Comparison of ENCODE assay signal across 8 cellular contexts in the genomic region with DNA sequence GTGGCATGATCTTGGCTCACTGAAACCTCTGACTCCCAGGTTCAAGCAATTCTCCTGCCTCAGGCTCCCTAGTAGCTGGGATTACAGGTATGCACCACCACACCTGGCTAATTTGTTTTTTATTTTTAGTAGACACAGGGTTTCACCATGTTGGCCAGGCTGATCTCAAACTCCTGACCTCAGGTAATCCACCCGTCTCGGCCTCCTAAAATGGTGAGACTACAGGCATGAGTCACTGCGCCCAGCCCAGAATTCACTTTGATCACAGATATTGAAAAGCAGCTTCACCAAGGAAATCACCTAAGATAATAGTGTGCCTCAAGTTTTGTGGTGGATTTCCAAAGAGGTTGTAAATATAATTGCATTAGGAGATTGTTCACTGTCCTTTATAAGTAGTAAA. TPM values are rescaled to one million over a fixed set of nuclear protein-coding genes. Genes with fewer than 3 reads are reported as not detected.
DNase-seq lines count a peak whose midpoint lies in the region; ATAC-seq, FAIRE-seq and TF ChIP-seq lines count a peak whose summit lies in the region.
"Not testable (repeated sequence)": the region's sequence is repeated elsewhere in the genome, so short reads cannot be mapped to it uniquely, and the experiment has no call there.

No MANE protein-coding gene starts in this region.

- H3K4me1 ChIP-seq in body of pancreas: peaks cover 40% of the 10 kb centered on the region
- H3K4me1 ChIP-seq in endothelial cell of umbilical vein (ENCODE audit: control insufficient read depth, extremely low read depth, insufficient read depth, low read length): peaks cover 20% of the 10 kb centered on the region
- H3K4me1 ChIP-seq in right cardiac atrium (ENCODE audit: control insufficient read depth, insufficient read depth, low read length); mesendoderm (ENCODE audit: control insufficient read depth, low read depth, low read length); small intestine (ENCODE audit: control insufficient read depth in 2 of 2, insufficient read depth in 1 of 2, low read depth in 1 of 2, low read length in 1 of 2): not testable (repeated sequence)

- not testable (repeated sequence) for H3K23ac ChIP-seq in mesendoderm (ENCODE audit: low read length)

- not testable (repeated sequence) for H2AK5ac ChIP-seq in mesendoderm (ENCODE audit: low read length)

- dilution Hi-C loops in endothelial cell of umbilical vein (cut with MboI; ENCODE audit: extremely low pct_ligation_motif_present, low sequenced_read_pairs): not testable (repeated sequence)

- not testable (repeated sequence) for H3K27me3 ChIP-seq in body of pancreas; right cardiac atrium (ENCODE audit: control insufficient read depth, insufficient read depth); mesendoderm (ENCODE audit: insufficient read depth, low read length, poor library complexity); small intestine (ENCODE audit: control insufficient read depth in 2 of 2, insufficient read depth in 2 of 2, low read length in 2 of 2)
- H3K27me3 ChIP-seq in endothelial cell of umbilical vein (ENCODE audit: control insufficient read depth in 2 of 2, insufficient read depth in 2 of 2, low read length in 2 of 2): peaks cover 8 to 15% of the 10 kb centered on the region in 2 experiments

- FAIRE-seq in endothelial cell of umbilical vein (lab: Jason Lieb, UNC); small intestine (lab: Jason Lieb, UNC): not testable (repeated sequence)

- peak overlapping the region; percentile 13 for H3K18ac ChIP-seq in mesendoderm (ENCODE audit: low read length)

- not testable (repeated sequence) for H3K4me3 ChIP-seq in body of pancreas; endothelial cell of umbilical vein (replicated peaks in 1 of 3; ENCODE audit: insufficient read depth in 1 of 3, low read depth in 1 of 3, low read length in 3 of 3); mesendoderm (ENCODE audit: low read length); small intestine (ENCODE audit: low read depth in 1 of 2, low read length in 2 of 2)
- peak overlapping the region; percentile 59 for H3K4me3 ChIP-seq in right cardiac atrium (ENCODE audit: low read length)

- peak overlapping the region; percentile 47 for H2BK5ac ChIP-seq in mesendoderm (ENCODE audit: low read length)

- H3K4me1 Mint-ChIP-seq in Calu3 (ENCODE audit: low read depth, unreplicated experiment): peaks cover 43% of the 10 kb centered on the region

- peak overlapping the region; percentile 92 for H3K27ac Mint-ChIP-seq in Calu3 (ENCODE audit: unreplicated experiment)

- H3K9me1 ChIP-seq in endothelial cell of umbilical vein (replicated peaks; ENCODE audit: control insufficient read depth, extremely low read depth, insufficient read depth, low read length): not testable (repeated sequence)

- BruUV-seq in Calu3 (replicated peaks; lab: Mats Ljungman, UMichigan); endothelial cell of umbilical vein (replicated peaks; lab: Mats Ljungman, UMichigan): not testable (repeated sequence)

- not testable (repeated sequence) for H3K79me1 ChIP-seq in mesendoderm (ENCODE audit: low read length)

- H3K9me3 ChIP-seq in body of pancreas; endothelial cell of umbilical vein (replicated peaks; ENCODE audit: control insufficient read depth, insufficient read depth, low read length); right cardiac atrium (ENCODE audit: control insufficient read depth, low read length); small intestine (ENCODE audit: control insufficient read depth, low read depth): not testable (repeated sequence)

- H3K4me2 ChIP-seq in endothelial cell of umbilical vein (ENCODE audit: insufficient read depth, low read length): peak overlapping the region; percentile 45
- H3K4me2 ChIP-seq in mesendoderm (ENCODE audit: low read length): not testable (repeated sequence)

- not testable (repeated sequence) for H3K36me3 ChIP-seq in body of pancreas (replicated peaks in 1 of 2; ENCODE audit: insufficient read depth in 1 of 2, low read depth in 2 of 2); endothelial cell of umbilical vein (ENCODE audit: control insufficient read depth in 2 of 2, extremely low read depth in 1 of 2, insufficient read depth in 2 of 2, low read length in 2 of 2); mesendoderm (ENCODE audit: control insufficient read depth, insufficient read depth, low read length); small intestine (ENCODE audit: control insufficient read depth in 2 of 2, insufficient read depth in 2 of 2, low read length in 2 of 2)

- peak; percentile 50 for DNase-seq in Calu3
- DNase-seq in HT-29 (ENCODE audit: low spot score): peak; percentile 33
- DNase-seq in NCI-H226: peak; percentile 45
- DNase-seq in body of pancreas; endothelial cell of umbilical vein (ENCODE audit: low read depth, low spot score); right cardiac atrium: not testable (repeated sequence)
- DNase-seq in mesendoderm: peak; percentile 75
- DNase-seq in small intestine: peak; percentile 52

- POLR2A ChIA-PET in endothelial cell of umbilical vein (lab: Charles Lee): not testable (repeated sequence)

- H3K27me3 Mint-ChIP-seq in Calu3 (ENCODE audit: unreplicated experiment): not testable (repeated sequence)

- H3K4me3 Mint-ChIP-seq in Calu3 (ENCODE audit: low read depth, unreplicated experiment): peak overlapping the region; percentile 87

- intact Hi-C loops in Calu3 (cut with micrococcal nuclease; ENCODE audit: unreplicated experiment); body of pancreas (cut with DNase I); endothelial cell of umbilical vein (cut with micrococcal nuclease): not testable (repeated sequence)
- intact Hi-C loops in right cardiac atrium (cut with DNase I): loop anchor here in 2 of 4 donors (10.0 kb wide), 2 partner anchors 48 to 68 kb away; no protein-coding TSS in a partner anchor

- WGBS in body of pancreas, 2 donors: 69 to 85% methylated on average over 3 of the region's 3 CpGs
- WGBS in right cardiac atrium: 80% methylated on average over 3 of the region's 3 CpGs
- no CpG with 5 or more reads among the region's 3 CpGs for WGBS in mesendoderm (ENCODE audit: extremely low coverage, insufficient coverage, low lambda C conversion rate)
- whole genome bisulfite sequencing in small intestine, 3 donors: 29 to 54% (median 45%) methylated on average over 3 of the region's 3 CpGs

- not testable (repeated sequence) for H3K79me2 ChIP-seq in endothelial cell of umbilical vein (ENCODE audit: control insufficient read depth, insufficient read depth, low read length); mesendoderm (ENCODE audit: control insufficient read depth, insufficient read depth, low read length)

- H3K9ac ChIP-seq in endothelial cell of umbilical vein (replicated peaks; ENCODE audit: extremely low read depth, insufficient read depth, low read length); mesendoderm (ENCODE audit: low read length): not testable (repeated sequence)

- not testable (repeated sequence) for H2BK120ac ChIP-seq in mesendoderm (ENCODE audit: low read depth, low read length)

- not testable (repeated sequence) for H3K56ac ChIP-seq in mesendoderm (ENCODE audit: low read length)

- H3K36me3 Mint-ChIP-seq in Calu3 (ENCODE audit: insufficient read depth, unreplicated experiment): peaks cover 60% of the 10 kb centered on the region

- H2AFZ ChIP-seq in endothelial cell of umbilical vein (ENCODE audit: low read depth, low read length): not testable (repeated sequence)

- H3K9me3 Mint-ChIP-seq in Calu3 (ENCODE audit: low read depth, unreplicated experiment): not testable (repeated sequence)

- CTCF ChIA-PET in Calu3 (lab: Charles Lee) (interaction anchor here (0.7 to 1.3 kb wide), 2 partner anchors 59 to 137 kb away, joined by 4 to 5 read pairs; partner anchors contain the start of gene YARS2), endothelial cell of umbilical vein (lab: Charles Lee) (interaction anchor here (1.2 to 1.9 kb wide), 2 partner anchors 9 to 27 kb away, joined by 4 to 8 read pairs; no protein-coding TSS in a partner anchor)

- H2BK15ac ChIP-seq in mesendoderm (replicated peaks; ENCODE audit: low read depth): not testable (repeated sequence)

- TF ChIP-seq POLR2A in body of pancreas (IDR thresholded peaks at IDR 0.05); endothelial cell of umbilical vein (IDR thresholded peaks at IDR 0.05; ENCODE audit: low read depth, low read length): not testable (repeated sequence)

- H4K8ac ChIP-seq in mesendoderm (ENCODE audit: low read depth, low read length): peak overlapping the region; percentile 40

- ATAC-seq in body of pancreas, right cardiac atrium: not testable (repeated sequence)

- H3K27ac ChIP-seq in body of pancreas (peak overlapping the region in 3 of 4 donors; percentile 38 to 87 (median 40)), right cardiac atrium (ENCODE audit: low read length) (peak overlapping the region; percentile 61), mesendoderm (ENCODE audit: low read depth, low read length) (peak overlapping the region; percentile 63)
- H3K27ac ChIP-seq in endothelial cell of umbilical vein (ENCODE audit: insufficient read depth, low read depth, low read length); small intestine (ENCODE audit: low read depth in 1 of 2, low read length in 1 of 2): not testable (repeated sequence)

- not testable (repeated sequence) for H4K20me1 ChIP-seq in endothelial cell of umbilical vein (replicated peaks; ENCODE audit: control insufficient read depth, extremely low read depth, insufficient read depth, low read length)

- H4K5ac ChIP-seq in mesendoderm (ENCODE audit: low read length): not testable (repeated sequence)

- peak overlapping the region; percentile 87 for H3K4ac ChIP-seq in mesendoderm (ENCODE audit: low read depth, low read length)

- not testable (repeated sequence) for TF ChIP-seq CTCF in Calu3 (IDR thresholded peaks at IDR 0.05; ENCODE audit: unreplicated experiment); body of pancreas (IDR thresholded peaks at IDR 0.05); endothelial cell of umbilical vein (IDR thresholded peaks at IDR 0.05; ENCODE audit: extremely low read depth in 1 of 2, insufficient read depth in 1 of 2, low read depth in 1 of 2, low read length in 2 of 2)

RNA-seq across cellular contexts. Expression of gene PKP2, which starts 4.2 kb away (rescaled TPM):
- total RNA-seq in Calu3 (2022): 54.2 and 61.1 TPM in 2 replicates
- total RNA-seq in HT-29 (2014; rRNA removed; shearing (Covaris generic)): 34.0 and 34.4 TPM in 2 replicates
- total RNA-seq in body of pancreas: 10 to 100 TPM in 1 of 2 donors, 1 to 10 TPM in 1; 6.9 to 31.9 TPM
- total RNA-seq in endothelial cell of umbilical vein: 6.5 and 9.1 TPM in 2 replicates
- polyA plus RNA-seq in endothelial cell of umbilical vein: 1.4 and 1.5 TPM in 2 replicates
- 1.4 and 1.8 TPM in 2 replicates for polyA plus RNA-seq in endothelial cell of umbilical vein (2011; cell fraction: cytosol; rRNA removed)
- 1.7 and 1.9 TPM in 2 replicates for polyA plus RNA-seq in endothelial cell of umbilical vein (2011; cell fraction: nucleus; rRNA removed)
- polyA plus RNA-seq in endothelial cell of umbilical vein (2012): 3.9 and 7.0 TPM in 2 replicates
- 2.5 and 3.4 TPM in 2 replicates for polyA minus RNA-seq in endothelial cell of umbilical vein
- 8.4 TPM for polyA minus RNA-seq in endothelial cell of umbilical vein (2011; cell fraction: cytosol; rRNA and poly(A)+ RNA removed)
- 2.7 and 4.4 TPM in 2 replicates for polyA minus RNA-seq in endothelial cell of umbilical vein (2011; cell fraction: nucleus; rRNA and poly(A)+ RNA removed)
- total RNA-seq in right cardiac atrium: 100 to 1,000 TPM; 147 to 374 (median 229) TPM
- 84.6 TPM for polyA plus RNA-seq in right cardiac atrium
- 25.5 TPM for polyA plus RNA-seq in mesendoderm (2013, experiment 1 of 2)
- polyA plus RNA-seq in mesendoderm (2013, experiment 2 of 2): 26.6 TPM
- 10 to 100 TPM; 12.7 to 34.7 (median 14.3) TPM for polyA plus RNA-seq in small intestine
